8 cellular contexts compared by ENCODE assay signal in genomic region chr16:57485916-57486857, GRCh38. TPM values are rescaled to one million over a fixed set of nuclear protein-coding genes. Genes with fewer than 3 reads are reported as not detected.
DNase-seq lines count a peak whose midpoint lies in the region; ATAC-seq and TF ChIP-seq lines count a peak whose summit lies in the region.

Gene DOK4 (minus strand): TSS chr16:57486493. CDS start chr16:57479507, 6,986 bp downstream.

- H3F3A ChIP-seq in DOHH2 (ENCODE audit: control insufficient read depth, insufficient read depth) = no peaks in the 10 kb centered on the region

- TF ChIP-seq POLR2A in uterus (IDR thresholded peaks at IDR 0.05) = peak; percentile 12 to 58

- peak; percentile 79 for ATAC-seq in GM21717 (IDR thresholded peaks at IDR 0.05; ENCODE audit: unreplicated experiment)
- peak; percentile 95 to 96 for ATAC-seq in right cardiac atrium

- H3K9me3 ChIP-seq in DOHH2 (ENCODE audit: control insufficient read depth, insufficient read depth, low read length) (no peaks in the 10 kb centered on the region), Karpas-422 (ENCODE audit: low read length) (no peaks in the 10 kb centered on the region), right cardiac atrium (ENCODE audit: control insufficient read depth, low read length) (no peaks in the 10 kb centered on the region), uterus (no peaks in the 10 kb centered on the region)

- peak within 1 kb of the TSS; percentile 85 for H3K4me3 Mint-ChIP-seq in T-helper 2 cell treated with Interferon-gamma antibody and Interleukin-4, amounts not matched to agents 5 μg/mL and 100 μg/mL, for 36 hours

- H3K4me1 ChIP-seq in DOHH2 (ENCODE audit: control insufficient read depth, low read length) (peaks cover 10% of the 10 kb centered on the region), Karpas-422 (ENCODE audit: low read length) (peaks cover 4% of the 10 kb centered on the region), right cardiac atrium (ENCODE audit: control insufficient read depth, insufficient read depth, low read length) (peaks cover 2% of the 10 kb centered on the region), rectal smooth muscle tissue (ENCODE audit: control insufficient read depth, insufficient read depth, low read length) (no peaks in the 10 kb centered on the region), uterus (peaks cover 0 to 14% of the 10 kb centered on the region in 2 donors)

- no peaks in the 10 kb centered on the region for H3K9me2 ChIP-seq in DOHH2 (replicated peaks; ENCODE audit: control insufficient read depth, low read length)
- no peaks in the 10 kb centered on the region for H3K9me2 ChIP-seq in Karpas-422 (replicated peaks; ENCODE audit: insufficient read depth, low read length)

- H3K27ac Mint-ChIP-seq in T-helper 2 cell treated with Interferon-gamma antibody and Interleukin-4, amounts not matched to agents 5 μg/mL and 100 μg/mL, for 36 hours = peak within 1 kb of the TSS; percentile 65

- H3K36me3 ChIP-seq in DOHH2 (ENCODE audit: control insufficient read depth, low read length) (no peaks in the 10 kb centered on the region), Karpas-422 (ENCODE audit: insufficient read depth, low read length) (no peaks in the 10 kb centered on the region), rectal smooth muscle tissue (ENCODE audit: control insufficient read depth, insufficient read depth, low read length) (no peaks in the 10 kb centered on the region), uterus (no peaks in the 10 kb centered on the region)

- H3K9ac ChIP-seq in Karpas-422 (ENCODE audit: low read length) (peak within 1 kb of the TSS; percentile 54), rectal smooth muscle tissue (ENCODE audit: low read length) (peak within 1 kb of the TSS; percentile 86)

- H4K20me1 ChIP-seq in DOHH2 (ENCODE audit: control insufficient read depth, insufficient read depth, low read depth, low read length) = no peaks in the 10 kb centered on the region
- peaks cover 5% of the 10 kb centered on the region; the same call in 1 of the 2 replicates for H4K20me1 ChIP-seq in Karpas-422 (ENCODE audit: insufficient read depth, low read depth, low read length)

- H3K27ac ChIP-seq in DOHH2 (ENCODE audit: low read depth, low read length) = no peak within 1 kb of the TSS
- no peak within 1 kb of the TSS for H3K27ac ChIP-seq in Karpas-422 (ENCODE audit: low read length)
- H3K27ac ChIP-seq in right cardiac atrium (ENCODE audit: low read length) = peak within 1 kb of the TSS; percentile 62
- H3K27ac ChIP-seq in rectal smooth muscle tissue (ENCODE audit: low read depth, low read length) = no peak within 1 kb of the TSS
- H3K27ac ChIP-seq in uterus = peak within 1 kb of the TSS; percentile 73 to 87

- peak; percentile 86 for DNase-seq in Karpas-422
- DNase-seq in T-helper 2 cell treated with Interferon-gamma antibody and Interleukin-4, amounts not matched to agents 5 μg/mL and 100 μg/mL, for 36 hours (ENCODE audit: low spot score) = peak; percentile 73
- peak in 45 of 58 donors; percentile 21 to 85 (median 51) for DNase-seq in anterior cingulate cortex (lab: John Stamatoyannopoulos, UW)
- peak; percentile 86 to 95 (median 95) for DNase-seq in right cardiac atrium
- DNase-seq in uterus = peak; percentile 74 to 86

- peaks cover 9% of the 10 kb centered on the region for H3K4me1 Mint-ChIP-seq in T-helper 2 cell treated with Interferon-gamma antibody and Interleukin-4, amounts not matched to agents 5 μg/mL and 100 μg/mL, for 36 hours (ENCODE audit: low read depth)

- H3K4me3 ChIP-seq in DOHH2 (ENCODE audit: low read length) (peak within 1 kb of the TSS; percentile 67), Karpas-422 (ENCODE audit: low read length) (peak within 1 kb of the TSS; percentile 61; the same call in 1 of the 2 replicates), right cardiac atrium (ENCODE audit: low read length) (peak within 1 kb of the TSS; percentile 90), rectal smooth muscle tissue (ENCODE audit: low read length) (peak within 1 kb of the TSS; percentile 84), uterus (peak within 1 kb of the TSS; percentile 70 to 90)

- peaks cover 19% of the 10 kb centered on the region for H3K27me3 ChIP-seq in DOHH2 (ENCODE audit: control insufficient read depth, low read length)
- no peaks in the 10 kb centered on the region for H3K27me3 ChIP-seq in Karpas-422 (ENCODE audit: low read length)
- H3K27me3 ChIP-seq in right cardiac atrium (ENCODE audit: control insufficient read depth, insufficient read depth) = no peaks in the 10 kb centered on the region
- H3K27me3 ChIP-seq in rectal smooth muscle tissue (ENCODE audit: control insufficient read depth, insufficient read depth, low read length) = no peaks in the 10 kb centered on the region
- no peaks in the 10 kb centered on the region for H3K27me3 ChIP-seq in uterus

- TF ChIP-seq CTCF in DOHH2 (IDR thresholded peaks at IDR 0.05; ENCODE audit: low read depth, low read length, poor library complexity, severe bottlenecking) = no peak
- no peak for TF ChIP-seq CTCF in uterus (IDR thresholded peaks at IDR 0.05)

- peak within 1 kb of the TSS; percentile 75 for H3K4me2 ChIP-seq in DOHH2 (ENCODE audit: low read length)
- H3K4me2 ChIP-seq in Karpas-422 (ENCODE audit: low read depth, low read length, poor library complexity, severe bottlenecking) = peak within 1 kb of the TSS; percentile 63

- no peaks in the 10 kb centered on the region for H3K36me3 Mint-ChIP-seq in T-helper 2 cell treated with Interferon-gamma antibody and Interleukin-4, amounts not matched to agents 5 μg/mL and 100 μg/mL, for 36 hours (ENCODE audit: low read depth)

- peaks cover 17% of the 10 kb centered on the region for H3K27me3 Mint-ChIP-seq in T-helper 2 cell treated with Interferon-gamma antibody and Interleukin-4, amounts not matched to agents 5 μg/mL and 100 μg/mL, for 36 hours (ENCODE audit: low read depth)

- H3K9me3 Mint-ChIP-seq in T-helper 2 cell treated with Interferon-gamma antibody and Interleukin-4, amounts not matched to agents 5 μg/mL and 100 μg/mL, for 36 hours = no peaks in the 10 kb centered on the region

- H3K79me2 ChIP-seq in DOHH2 (ENCODE audit: control insufficient read depth, low read length) (no peaks in the 10 kb centered on the region), Karpas-422 (ENCODE audit: low read length) (no peaks in the 10 kb centered on the region)

- under 1% methylated on average over 73 of the region's 73 CpGs for WGBS in right cardiac atrium

- intact Hi-C loops in right cardiac atrium (cut with DNase I) = no loop called here
- intact Hi-C loops in uterus (cut with DNase I; ENCODE audit: low total_unique reads) = no loop called here

- H2AFZ ChIP-seq in Karpas-422 (ENCODE audit: low read length) = no peak within 1 kb of the TSS

RNA-seq across cellular contexts. Expression of gene DOK4, which starts in this region (rescaled TPM):
- total RNA-seq in Karpas-422 (2014; rRNA removed; shearing (Covaris generic); ENCODE audit: low replicate concordance) = 3.2 and 3.4 TPM in 2 replicates
- 10 to 100 TPM; 15.1 to 19.4 (median 16.5) TPM for total RNA-seq in right cardiac atrium
- 12.2 TPM for polyA plus RNA-seq in right cardiac atrium
- 10 to 100 TPM in 3 of 4 donors, 1 to 10 TPM in 1; 1.8 to 31.6 (median 24.5) TPM for total RNA-seq in uterus

Comparison
In these comparisons a context has a peak if more than half of its experiments do, and no peak if none do; other contexts are left out.
1. H3K27ac ChIP-seq: peak in right cardiac atrium (single experiment) and uterus (2 of 2); none in DOHH2 (single experiment), Karpas-422 (single experiment) and rectal smooth muscle tissue (single experiment).
2. Peak in every context shown above with its lines, with median percentiles within 50 percentile points of each other: H3K4me3 ChIP-seq and DNase-seq.